ENCODE assay signal across 18 cellular contexts in genomic region chr3:138060792-138061191, GRCh38. TPM values are rescaled to one million over a fixed set of nuclear protein-coding genes. Genes with fewer than 3 reads are reported as not detected.
DNase-seq lines count a peak whose midpoint lies in the region; ATAC-seq and TF ChIP-seq lines count a peak whose summit lies in the region.
"Had no signal": no experiment of that assay in that cellular context is flagged by ENCODE, and none has a peak within 500 bp of the region (broad histone marks: within the 10 kb centered on the region; RNA-seq: fewer than 3 reads in every experiment).

No MANE protein-coding gene starts in this region.

- in situ Hi-C loops in brain microvascular endothelial cell (cut with HindIII; ENCODE audit: low pct_ligation_motif_present, low sequenced_read_pairs), result no loop called here

- no peaks in the 10 kb centered on the region for H3K9me3 Mint-ChIP-seq in Calu3 (ENCODE audit: low read depth, unreplicated experiment)
- H3K9me3 Mint-ChIP-seq: activated naive CD8-positive, alpha-beta T cell treated with anti-CD3 and anti-CD28 coated beads for 36 hours; central memory CD8-positive, alpha-beta T cell; naive B cell; stimulated activated naive CD8-positive, alpha-beta T cell treated with anti-CD3 and anti-CD28 coated beads, Interleukin-15, Interleukin-2, amounts not matched to agents 100 ng/mL and 50 ng/mL, for 24 hours had no signal

- no peaks in the 10 kb centered on the region for H3K36me3 Mint-ChIP-seq in Calu3 (ENCODE audit: insufficient read depth, unreplicated experiment)
- H3K36me3 Mint-ChIP-seq: activated naive CD8-positive, alpha-beta T cell treated with anti-CD3 and anti-CD28 coated beads for 36 hours; naive B cell had no signal

- no peak overlapping the region for H3K4me3 ChIP-seq in brain microvascular endothelial cell (ENCODE audit: low read depth, low read length)
- H3K4me3 ChIP-seq: HAP-1, SJCRH30 had no signal

- ATAC-seq in GM18861 (IDR thresholded peaks at IDR 0.05; ENCODE audit: unreplicated experiment) (peak; percentile 58), GM21717 (IDR thresholded peaks at IDR 0.05; ENCODE audit: unreplicated experiment) (peak; percentile 78), HG03469 (IDR thresholded peaks at IDR 0.05; ENCODE audit: unreplicated experiment) (peak; percentile 50)
- ATAC-seq: left lobe of liver had no signal

- no peak overlapping the region for H3K27ac Mint-ChIP-seq in Calu3 (ENCODE audit: unreplicated experiment)
- H3K27ac Mint-ChIP-seq: activated naive CD8-positive, alpha-beta T cell treated with anti-CD3 and anti-CD28 coated beads for 36 hours; naive B cell; stimulated activated naive CD8-positive, alpha-beta T cell treated with anti-CD3 and anti-CD28 coated beads, Interleukin-15, Interleukin-2, amounts not matched to agents 100 ng/mL and 50 ng/mL, for 24 hours had no signal

- CTCF ChIA-PET in Calu3 (lab: Charles Lee), result interaction anchor here (1.3 kb wide), 1 partner anchor 15 kb away, joined by 3 read pairs; no protein-coding TSS in a partner anchor

- no peak overlapping the region for H3K4me3 Mint-ChIP-seq in Calu3 (ENCODE audit: low read depth, unreplicated experiment)
- H3K4me3 Mint-ChIP-seq: activated naive CD8-positive, alpha-beta T cell treated with anti-CD3 and anti-CD28 coated beads for 36 hours; central memory CD8-positive, alpha-beta T cell; naive B cell; stimulated activated naive CD8-positive, alpha-beta T cell treated with anti-CD3 and anti-CD28 coated beads, Interleukin-15, Interleukin-2, amounts not matched to agents 100 ng/mL and 50 ng/mL, for 24 hours had no signal

- H3K36me3 ChIP-seq in brain microvascular endothelial cell (replicated peaks), result peaks cover 30% of the 10 kb centered on the region

- BruUV-seq in Calu3 (replicated peaks; lab: Mats Ljungman, UMichigan), result no TSS peak

- DNase-seq in brain microvascular endothelial cell (peak; percentile 23), NCI-H1105 (lab: John Stamatoyannopoulos, UW) (no peak), NCI-H146 (lab: John Stamatoyannopoulos, UW) (no peak), Calu3 (no peak)
- DNase-seq: activated naive CD8-positive, alpha-beta T cell treated with anti-CD3 and anti-CD28 coated beads for 36 hours; head of caudate nucleus; naive B cell; NCI-H1694; retina; SJCRH30 had no signal

- H3K4me1 Mint-ChIP-seq in Calu3 (ENCODE audit: low read depth, unreplicated experiment), result no peaks in the 10 kb centered on the region
- H3K4me1 Mint-ChIP-seq: central memory CD8-positive, alpha-beta T cell had no signal

- no peak for TF ChIP-seq CTCF in brain microvascular endothelial cell (IDR thresholded peaks at IDR 0.05; ENCODE audit: low read depth, low read length, missing control alignments)
- no peak for TF ChIP-seq CTCF in Calu3 (IDR thresholded peaks at IDR 0.05; ENCODE audit: unreplicated experiment)

- no peak overlapping the region for H3K27ac ChIP-seq in brain microvascular endothelial cell
- H3K27ac ChIP-seq: C4-2B, SJCRH30 had no signal

- no peaks in the 10 kb centered on the region for H3K27me3 ChIP-seq in brain microvascular endothelial cell (replicated peaks)
- H3K27me3 ChIP-seq: SJCRH30 had no signal

- no peaks in the 10 kb centered on the region for H3K27me3 Mint-ChIP-seq in Calu3 (ENCODE audit: unreplicated experiment)

- intact Hi-C loops in Calu3 (cut with micrococcal nuclease; ENCODE audit: unreplicated experiment), result no loop called here

RNA-seq across cellular contexts. Expression of gene CLDN18, which starts 50.8 kb away (rescaled TPM):
- total RNA-seq in Calu3 (2022), result 0.85 and 3.3 TPM in 2 replicates
- total RNA-seq: activated naive CD8-positive, alpha-beta T cell treated with anti-CD3 and anti-CD28 coated beads for 36 hours; SJCRH30 had no signal

RNA-seq across cellular contexts. Expression of gene DZIP1L, which starts 54.6 kb away (rescaled TPM):
- 16.5 and 21.2 TPM in 2 replicates for total RNA-seq in Calu3 (2022)
